Comparison of ENCODE assay signal across 17 cellular contexts in genomic region chr2:109356251-109357035, GRCh38.
"Had no signal": no experiment of that assay in that cellular context is flagged by ENCODE, and none has a peak within 500 bp of the region (broad histone marks: within the 10 kb centered on the region; RNA-seq: fewer than 3 reads in every experiment).

No MANE protein-coding gene starts in this region.

- H3K27me3 ChIP-seq: tibial nerve had no signal

- ATAC-seq: activated CD4-positive, alpha-beta T cell treated with anti-CD3 and anti-CD28 coated beads for 36 hours; activated CD8-positive, alpha-beta T cell treated with anti-CD3 and anti-CD28 coated beads, Interleukin-2, amount 10 ng/mL, durations not matched to agents 7 days and 5 days; activated naive CD8-positive, alpha-beta T cell treated with anti-CD3 and anti-CD28 coated beads, Interleukin-2, amount 50 U/mL, for 24 hours; effector memory CD8-positive, alpha-beta T cell; left colon; naive thymus-derived CD4-positive, alpha-beta T cell; stimulated activated memory B cell treated with anti-CD40 and anti-IgM and Interleukin-4, amounts not matched to agents 10 μg/mL and 1 μg/mL and 100 μg/mL, for 72 hours; T-helper 17 cell had no signal

- DNase-seq: activated CD4-positive, alpha-beta T cell treated with anti-CD3 and anti-CD28 coated beads for 36 hours; activated CD8-positive, alpha-beta T cell treated with anti-CD3 and anti-CD28 coated beads, Interleukin-2, amount 10 ng/mL, durations not matched to agents 7 days and 5 days; activated naive CD4-positive, alpha-beta T cell; activated naive CD8-positive, alpha-beta T cell treated with anti-CD3 and anti-CD28 coated beads, Interleukin-2, amount 50 U/mL, for 24 hours; activated T-cell treated with anti-CD3 and anti-CD28 coated beads for 4 hours; aorta; cerebellar nuclear complex; dermis blood vessel endothelial cell; effector memory CD8-positive, alpha-beta T cell; left colon; stimulated activated CD4-positive, alpha-beta T cell treated with anti-CD3 and anti-CD28 coated beads, Interleukin-2, amount 100 ng/mL, for 48 hours; T-helper 17 cell had no signal

- H3K4me3 ChIP-seq: tibial nerve had no signal

- H3K36me3 ChIP-seq: tibial nerve had no signal

- H3K4me1 ChIP-seq: parathyroid adenoma had no signal

- H3K27ac ChIP-seq: epithelial cell of prostate, parathyroid adenoma, tibial nerve had no signal
